ENCODE assay signal across 8 cellular contexts in genomic region chr16:87492721-87493554, GRCh38. TPM values are rescaled to one million over a fixed set of nuclear protein-coding genes. Genes with fewer than 3 reads are reported as not detected.
A peak's percentile ranks its signal among the peaks of the same experiment; 100 is the strongest.
DNase-seq lines count a peak whose midpoint lies in the region; ATAC-seq, FAIRE-seq and TF ChIP-seq lines count a peak whose summit lies in the region.

Gene ZCCHC14, minus strand, starts transcription at chr16:87493024. Its CDS starts 786 bp downstream, at chr16:87492238.

- no peaks in the 10 kb centered on the region for H3K9me3 ChIP-seq in kidney (ENCODE audit: control insufficient read depth in 1 of 2, low read length in 2 of 2)

- peak within 1 kb of the TSS; percentile 76 for H3K27ac Mint-ChIP-seq in chondrocyte (ENCODE audit: unreplicated experiment)

- H3K27me3 Mint-ChIP-seq in chondrocyte (ENCODE audit: low read depth), result no peaks in the 10 kb centered on the region

- FAIRE-seq in kidney (lab: Jason Lieb, UNC), result no peak

- ATAC-seq in GM18909 (IDR thresholded peaks at IDR 0.05; ENCODE audit: poor library complexity, unreplicated experiment) (peak; percentile 89), HG03159 (IDR thresholded peaks at IDR 0.05; ENCODE audit: unreplicated experiment) (peak; percentile 92)

- peak within 1 kb of the TSS; percentile 50 to 56 for H3K4me3 ChIP-seq in kidney (ENCODE audit: low read length in 2 of 2)

- peaks cover 39% of the 10 kb centered on the region for H3K4me1 Mint-ChIP-seq in chondrocyte (ENCODE audit: low read depth)

- H3K4me3 Mint-ChIP-seq in chondrocyte (ENCODE audit: unreplicated experiment), result peak within 1 kb of the TSS; percentile 80

- no peak for TF ChIP-seq CTCF in chondrocyte (IDR thresholded peaks at IDR 0.05)
- TF ChIP-seq CTCF in kidney (IDR thresholded peaks at IDR 0.05; ENCODE audit: borderline replicate concordance, extremely low read depth, insufficient read depth), result no peak

- H3K4me1 ChIP-seq in kidney (ENCODE audit: control insufficient read depth in 1 of 2, insufficient read depth in 1 of 2, low read depth in 1 of 2, low read length in 2 of 2), result peaks cover 26 to 29% of the 10 kb centered on the region in 2 donors

- H3K9ac ChIP-seq in kidney (ENCODE audit: low read length in 2 of 2), result peak within 1 kb of the TSS in 1 of 2 donors; percentile 48

- no peaks in the 10 kb centered on the region for H3K9me3 Mint-ChIP-seq in chondrocyte (ENCODE audit: low read depth)

- peaks cover 2% of the 10 kb centered on the region for H3K36me3 Mint-ChIP-seq in chondrocyte (ENCODE audit: low read depth)

- DNase-seq in AG08396 (ENCODE audit: low spot score) (peak; percentile 99), NCI-H345 (lab: John Stamatoyannopoulos, UW) (peak; percentile 96), chondrocyte (ENCODE audit: low spot score) (peak; percentile 100), kidney (peak; percentile 100)
- peak; percentile 99 for DNase-seq in activated CD4-positive, alpha-beta T cell treated with anti-CD3 and anti-CD28 coated beads for 1 hour
- DNase-seq in stimulated activated CD4-positive, alpha-beta T cell treated with anti-CD3 and anti-CD28 coated beads, Interleukin-15, amount 100 ng/mL, for 1 hour (ENCODE audit: low read depth in 1 of 2, low spot score in 1 of 2), result peak; percentile 98 to 99

- no peaks in the 10 kb centered on the region for H3K36me3 ChIP-seq in kidney (ENCODE audit: control insufficient read depth in 1 of 2, insufficient read depth in 2 of 2, low read length in 2 of 2)

- peak within 1 kb of the TSS; percentile 37 to 67 for H3K27ac ChIP-seq in kidney (ENCODE audit: low read depth in 2 of 2, low read length in 2 of 2)

- intact Hi-C loops in kidney (cut with DNase I), result no loop called here

RNA-seq across cellular contexts. Expression of gene ZCCHC14, which starts in this region (rescaled TPM):
- total RNA-seq in chondrocyte (28.0 to 29.6 TPM (median 29.6 TPM) in 3 replicates), kidney (32.8 TPM)
- polyA plus RNA-seq in kidney (ENCODE audit: insufficient read depth, low read depth, low replicate concordance), result 6.4 TPM

Comparison
In these comparisons a context has a peak if more than half of its experiments do, and no peak if none do; other contexts are left out.
1. Peak in every context shown above with its lines: DNase-seq, ATAC-seq, H3K4me3 ChIP-seq and H3K27ac ChIP-seq.